ENCODE assay signal across 12 cellular contexts in genomic region chr2:170711774-170712652, GRCh38. TPM values are rescaled to one million over a fixed set of nuclear protein-coding genes. Genes with fewer than 3 reads are reported as not detected.
A peak's percentile ranks its signal among the peaks of the same experiment; 100 is the strongest.
DNase-seq lines count a peak whose midpoint lies in the region; ATAC-seq and TF ChIP-seq lines count a peak whose summit lies in the region.
"Had no signal": no experiment of that assay in that cellular context is flagged by ENCODE, and none has a peak within 500 bp of the region (broad histone marks: within the 10 kb centered on the region; RNA-seq: fewer than 3 reads in every experiment).

No MANE protein-coding gene starts in this region.

- H3K9me2 ChIP-seq in Karpas-422 (replicated peaks; ENCODE audit: insufficient read depth, low read length), result no peaks in the 10 kb centered on the region

- H3K79me2 ChIP-seq in Karpas-422 (ENCODE audit: low read length), result no peaks in the 10 kb centered on the region

- H3K4me3 ChIP-seq in duodenal mucosa (ENCODE audit: low read depth in 1 of 2, low read length in 2 of 2) (peak overlapping the region; percentile 28 to 35), gastrocnemius medialis (peak overlapping the region in 1 of 4 donors; percentile 21), Karpas-422 (ENCODE audit: low read length) (no peak overlapping the region)

- no peak overlapping the region for H3K4me2 ChIP-seq in Karpas-422 (ENCODE audit: low read depth, low read length, poor library complexity, severe bottlenecking)

- peaks cover 20 to 32% of the 10 kb centered on the region in 2 donors for H3K27me3 ChIP-seq in duodenal mucosa (ENCODE audit: control insufficient read depth in 1 of 2, insufficient read depth in 2 of 2, low read length in 2 of 2)
- peaks cover 68 to 80% (median 78%) of the 10 kb centered on the region in 3 donors for H3K27me3 ChIP-seq in gastrocnemius medialis
- H3K27me3 ChIP-seq in Karpas-422 (ENCODE audit: low read length), result no peaks in the 10 kb centered on the region

- TF ChIP-seq CTCF in progenitor cell of endocrine pancreas (IDR thresholded peaks at IDR 0.05; ENCODE audit: unreplicated experiment), result no peak
- TF ChIP-seq CTCF in gastrocnemius medialis (IDR thresholded peaks at IDR 0.05 in 4 of 5, conservative IDR thresholded peaks at IDR 0.05 in 1 of 5), result no peak

- in situ Hi-C loops in gastrocnemius medialis (cut with MboI; ENCODE audit: low sequenced_read_pairs in 4 of 4), result no loop called here

- DNase-seq in activated CD4-positive, alpha-beta T cell treated with anti-CD3 and anti-CD28 coated beads, Interleukin-2, amount 10 ng/mL, durations not matched to agents 24 days and 14 days, result peak; percentile 57
- DNase-seq in activated CD4-positive, alpha-beta T cell treated with anti-CD3 and anti-CD28 coated beads for 4 hours, result no peak
- peak; percentile 75 for DNase-seq in NCI-H69 (lab: John Stamatoyannopoulos, UW)
- DNase-seq in progenitor cell of endocrine pancreas (ENCODE audit: low spot score, unreplicated experiment), result no peak
- no peak for DNase-seq in gastrocnemius medialis
- DNase-seq in Karpas-422, result no peak
- DNase-seq in KG1 (lab: John Stamatoyannopoulos, UW), result no peak
- DNase-seq: activated gamma-delta T cell; HFFc6; SIG-M5; stimulated activated CD4-positive, alpha-beta T cell treated with anti-CD3 and anti-CD28 coated beads, Interleukin-2, amount 100 ng/mL, for 24 hours had no signal

- H3K9me3 Mint-ChIP-seq in activated CD4-positive, alpha-beta T cell treated with anti-CD3 and anti-CD28 coated beads, Interleukin-2, amount 10 ng/mL, durations not matched to agents 24 days and 14 days, result peaks cover 8% of the 10 kb centered on the region
- no peaks in the 10 kb centered on the region for H3K9me3 Mint-ChIP-seq in progenitor cell of endocrine pancreas (ENCODE audit: low read depth)

- H3K27me3 Mint-ChIP-seq in activated CD4-positive, alpha-beta T cell treated with anti-CD3 and anti-CD28 coated beads, Interleukin-2, amount 10 ng/mL, durations not matched to agents 24 days and 14 days, result peaks cover 73% of the 10 kb centered on the region
- peaks cover 80% of the 10 kb centered on the region for H3K27me3 Mint-ChIP-seq in progenitor cell of endocrine pancreas

- H3K27ac ChIP-seq in duodenal mucosa (ENCODE audit: low read depth, low read length) (no peak overlapping the region), gastrocnemius medialis (no peak overlapping the region), Karpas-422 (ENCODE audit: low read length) (no peak overlapping the region)

- H3K36me3 ChIP-seq in duodenal mucosa (ENCODE audit: control insufficient read depth in 1 of 2, insufficient read depth in 2 of 2, low read length in 2 of 2) (no peaks in the 10 kb centered on the region), gastrocnemius medialis (no peaks in the 10 kb centered on the region), Karpas-422 (ENCODE audit: insufficient read depth, low read length) (no peaks in the 10 kb centered on the region)

- H3K4me1 Mint-ChIP-seq in activated CD4-positive, alpha-beta T cell treated with anti-CD3 and anti-CD28 coated beads, Interleukin-2, amount 10 ng/mL, durations not matched to agents 24 days and 14 days, result peaks cover 14% of the 10 kb centered on the region
- peaks cover 13% of the 10 kb centered on the region for H3K4me1 Mint-ChIP-seq in progenitor cell of endocrine pancreas (ENCODE audit: low read depth)

- no peak overlapping the region for H2AFZ ChIP-seq in Karpas-422 (ENCODE audit: low read length)

- H3K9me3 ChIP-seq in duodenal mucosa (ENCODE audit: control insufficient read depth in 1 of 2, low read length in 2 of 2) (no peaks in the 10 kb centered on the region), gastrocnemius medialis (no peaks in the 10 kb centered on the region), Karpas-422 (ENCODE audit: low read length) (no peaks in the 10 kb centered on the region)

- H3K9ac ChIP-seq in duodenal mucosa (ENCODE audit: low read depth in 1 of 2, low read length in 2 of 2), result no peak overlapping the region
- H3K9ac ChIP-seq in Karpas-422 (ENCODE audit: low read length), result no peak overlapping the region

- ATAC-seq in gastrocnemius medialis, result no peak

- H3K4me1 ChIP-seq in duodenal mucosa (ENCODE audit: control insufficient read depth in 1 of 2, insufficient read depth in 2 of 2, low read length in 2 of 2) (peaks cover 0 to 16% of the 10 kb centered on the region in 2 donors), gastrocnemius medialis (peaks cover 4 to 13% of the 10 kb centered on the region in 2 donors), Karpas-422 (ENCODE audit: low read length) (no peaks in the 10 kb centered on the region)

- H4K20me1 ChIP-seq in Karpas-422 (ENCODE audit: insufficient read depth, low read depth, low read length), result no peaks in the 10 kb centered on the region

- H3K27ac Mint-ChIP-seq in activated CD4-positive, alpha-beta T cell treated with anti-CD3 and anti-CD28 coated beads, Interleukin-2, amount 10 ng/mL, durations not matched to agents 24 days and 14 days, result peak overlapping the region; percentile 42
- H3K27ac Mint-ChIP-seq in progenitor cell of endocrine pancreas, result no peak overlapping the region
- H3K27ac Mint-ChIP-seq: HFFc6 had no signal

- TF ChIP-seq POLR2A in gastrocnemius medialis (IDR thresholded peaks at IDR 0.05), result no peak

- H3K36me3 Mint-ChIP-seq in activated CD4-positive, alpha-beta T cell treated with anti-CD3 and anti-CD28 coated beads, Interleukin-2, amount 10 ng/mL, durations not matched to agents 24 days and 14 days (ENCODE audit: low read depth), result peaks cover 5% of the 10 kb centered on the region
- no peaks in the 10 kb centered on the region for H3K36me3 Mint-ChIP-seq in progenitor cell of endocrine pancreas (ENCODE audit: insufficient read depth)

- intact Hi-C loops in activated CD4-positive, alpha-beta T cell treated with anti-CD3 and anti-CD28 coated beads, Interleukin-2, amount 10 ng/mL, durations not matched to agents 24 days and 14 days (cut with micrococcal nuclease), result loop anchor here (5.0 to 10.0 kb wide), 3 partner anchors 387 to 1380 kb away; no protein-coding TSS in a partner anchor
- intact Hi-C loops in gastrocnemius medialis (cut with DNase I; ENCODE audit: low total_unique reads), result loop anchor here (10.0 kb wide), 1 partner anchor 103 kb away; the partner anchor contains the start of gene GAD1

- peak overlapping the region; percentile 23 for H3K4me3 Mint-ChIP-seq in activated CD4-positive, alpha-beta T cell treated with anti-CD3 and anti-CD28 coated beads, Interleukin-2, amount 10 ng/mL, durations not matched to agents 24 days and 14 days
- H3K4me3 Mint-ChIP-seq in progenitor cell of endocrine pancreas (ENCODE audit: low read depth), result peak overlapping the region; percentile 63
- H3K4me3 Mint-ChIP-seq: HFFc6 had no signal

RNA-seq across cellular contexts. Expression of gene SP5, which starts 3.1 kb away (rescaled TPM):
- 0.09 TPM in 1 of 2 replicates, not detected in the other for total RNA-seq in activated CD4-positive, alpha-beta T cell treated with anti-CD3 and anti-CD28 coated beads, Interleukin-2, amount 10 ng/mL, durations not matched to agents 24 days and 14 days
- total RNA-seq in progenitor cell of endocrine pancreas (0.60 and 1.9 TPM in 2 replicates), gastrocnemius medialis (under 1 TPM in 3 of 4 donors, not detected in 1; 0.29 to 0.44 (median 0.39) TPM)
- total RNA-seq in Karpas-422 (2014; rRNA removed; shearing (Covaris generic); ENCODE audit: low replicate concordance), result not detected in 2 replicates
- total RNA-seq: HFFc6 had no signal

RNA-seq across cellular contexts. Expression of gene ERICH2, which starts 58.2 kb away (rescaled TPM):
- total RNA-seq in activated CD4-positive, alpha-beta T cell treated with anti-CD3 and anti-CD28 coated beads, Interleukin-2, amount 10 ng/mL, durations not matched to agents 24 days and 14 days, result not detected in 2 replicates
- total RNA-seq in progenitor cell of endocrine pancreas (0.91 and 1.1 TPM in 2 replicates), gastrocnemius medialis (not detected)
- not detected in 2 replicates for total RNA-seq in Karpas-422 (2014; rRNA removed; shearing (Covaris generic); ENCODE audit: low replicate concordance)
- total RNA-seq: HFFc6 had no signal

Comparison
In these comparisons a context has a peak if more than half of its experiments do, and no peak if none do; other contexts are left out.
1. DNase-seq: peak in activated CD4-positive, alpha-beta T cell treated with anti-CD3 and anti-CD28 coated beads, Interleukin-2, amount 10 ng/mL, durations not matched to agents 24 days and 14 days (single experiment) and NCI-H69 (single experiment); none in activated CD4-positive, alpha-beta T cell treated with anti-CD3 and anti-CD28 coated beads for 4 hours (0 of 2), progenitor cell of endocrine pancreas (single experiment), gastrocnemius medialis (0 of 2), Karpas-422 (single experiment) and KG1 (single experiment).